ENCODE assay signal across 15 cellular contexts in genomic region chr4:187172340-187172761, GRCh38.
DNase-seq lines count a peak whose midpoint lies in the region; ATAC-seq and TF ChIP-seq lines count a peak whose summit lies in the region.
"Had no signal": no experiment of that assay in that cellular context is flagged by ENCODE, and none has a peak within 500 bp of the region (broad histone marks: within the 10 kb centered on the region; RNA-seq: fewer than 3 reads in every experiment).

No MANE protein-coding gene starts in this region.

- POLR2A ChIA-PET in OCI-LY7 (lab: Charles Lee) = no interaction called here

- DNase-seq in ELR (ENCODE audit: low read depth) (peak; percentile 82), SJSA1 (ENCODE audit: low read depth in 1 of 2, low spot score in 2 of 2) (peak; percentile 84 to 91), fibroblast of lung (ENCODE audit: low read depth in 2 of 2) (peak; percentile 73 to 80), stromal cell of bone marrow (ENCODE audit: low read depth) (peak; percentile 62), OCI-LY7 (ENCODE audit: low spot score) (no peak), right lobe of liver (no peak)
- DNase-seq in stimulated activated CD4-positive, alpha-beta T cell treated with anti-CD3 and anti-CD28 coated beads, Interleukin-4, amount 100 ng/mL, for 24 hours = no peak
- DNase-seq: activated CD4-positive, CD25-positive, alpha-beta regulatory T cell; activated T-cell treated with anti-CD3 and anti-CD28 coated beads, Interleukin-2, amount 50 U/mL, for 1 hour; amniotic stem cell; effector CD4-positive, alpha-beta T cell; KG1; NCI-H1930; nephron progenitor cell had no signal

- CTCF ChIA-PET in OCI-LY7 (lab: Charles Lee; ENCODE audit: unreplicated experiment) = no interaction called here

- no peak for ATAC-seq in right lobe of liver

- H3K4me1 ChIP-seq in SJSA1 (replicated peaks) (peaks cover 35% of the 10 kb centered on the region), fibroblast of lung (ENCODE audit: control insufficient read depth, extremely low read depth, insufficient read depth, low read length) (peaks cover 4% of the 10 kb centered on the region), OCI-LY7 (ENCODE audit: insufficient read depth, low read length, poor library complexity, severe bottlenecking) (no peaks in the 10 kb centered on the region), right lobe of liver (no peaks in the 10 kb centered on the region)

- H3K36me3 ChIP-seq in SJSA1 (no peaks in the 10 kb centered on the region), fibroblast of lung (ENCODE audit: control insufficient read depth, insufficient read depth, low read length) (no peaks in the 10 kb centered on the region), OCI-LY7 (ENCODE audit: insufficient read depth, low read length) (no peaks in the 10 kb centered on the region), right lobe of liver (no peaks in the 10 kb centered on the region)

- no TSS peak for BruUV-seq in OCI-LY7 (replicated peaks; lab: Mats Ljungman, UMichigan)

- H3K79me2 ChIP-seq in fibroblast of lung (ENCODE audit: control insufficient read depth, insufficient read depth, low read length) (no peaks in the 10 kb centered on the region), OCI-LY7 (ENCODE audit: insufficient read depth, low read depth, low read length) (no peaks in the 10 kb centered on the region)

- H3K4me3 ChIP-seq in SJSA1 (no peak overlapping the region), fibroblast of lung (replicated peaks in 1 of 4; ENCODE audit: control extremely low read depth in 1 of 4, insufficient read depth in 1 of 4, low read depth in 3 of 4, low read length in 4 of 4) (peak overlapping the region in 1 of 4 experiments; percentile 6), OCI-LY7 (ENCODE audit: low read depth, low read length, poor library complexity, severe bottlenecking) (no peak overlapping the region), right lobe of liver (no peak overlapping the region)
- H3K4me3 ChIP-seq: skin epidermis had no signal

- 47% methylated on average over 7 of the region's 7 CpGs for WGBS in right lobe of liver (ENCODE audit: insufficient coverage, low coverage, low lambda C conversion rate, missing lambda C conversion rate)

- H4K20me1 ChIP-seq in fibroblast of lung (ENCODE audit: control insufficient read depth, extremely low read depth, insufficient read depth, low read length) (no peaks in the 10 kb centered on the region), OCI-LY7 (ENCODE audit: insufficient read depth, low read length) (no peaks in the 10 kb centered on the region)

- H3K27me3 ChIP-seq in SJSA1 (replicated peaks) (no peaks in the 10 kb centered on the region), fibroblast of lung (ENCODE audit: control insufficient read depth, insufficient read depth, low read length) (no peaks in the 10 kb centered on the region), right lobe of liver (no peaks in the 10 kb centered on the region)

- no peak overlapping the region for H3K9ac ChIP-seq in fibroblast of lung (ENCODE audit: insufficient read depth, low read length)

- no peak overlapping the region for H2AFZ ChIP-seq in fibroblast of lung (ENCODE audit: low read length)
- H2AFZ ChIP-seq in OCI-LY7 (ENCODE audit: low read length) = no peak overlapping the region; the same call in 1 of the 2 replicates

- H3K9me3 ChIP-seq in SJSA1 (replicated peaks) (no peaks in the 10 kb centered on the region), fibroblast of lung (ENCODE audit: control insufficient read depth, insufficient read depth, low read depth, low read length) (no peaks in the 10 kb centered on the region), OCI-LY7 (ENCODE audit: low read length) (no peaks in the 10 kb centered on the region), right lobe of liver (no peaks in the 10 kb centered on the region)

- intact Hi-C loops in OCI-LY7 (cut with micrococcal nuclease; ENCODE audit: unreplicated experiment) (no loop called here), right lobe of liver (cut with DNase I) (no loop called here)

- TF ChIP-seq POLR2A in right lobe of liver (IDR thresholded peaks at IDR 0.05) = no peak

- TF ChIP-seq CTCF in fibroblast of lung (conservative IDR thresholded peaks at IDR 0.05 in 1 of 2, IDR thresholded peaks at IDR 0.05 in 1 of 2; ENCODE audit: low read depth in 1 of 2, low read length in 2 of 2) (no peak), OCI-LY7 (conservative IDR thresholded peaks at IDR 0.05; ENCODE audit: low read length) (no peak), right lobe of liver (IDR thresholded peaks at IDR 0.05) (no peak)

- peak overlapping the region; percentile 33 for H3K4me2 ChIP-seq in fibroblast of lung (ENCODE audit: extremely low read depth, insufficient read depth, low read length)
- no peak overlapping the region for H3K4me2 ChIP-seq in OCI-LY7 (ENCODE audit: low read length)

- peak overlapping the region; percentile 85 for H3K27ac ChIP-seq in SJSA1
- H3K27ac ChIP-seq in fibroblast of lung (ENCODE audit: insufficient read depth, low read length) = peak overlapping the region; percentile 23
- no peak overlapping the region for H3K27ac ChIP-seq in OCI-LY7 (ENCODE audit: low read depth, low read length, poor library complexity, severe bottlenecking)
- no peak overlapping the region for H3K27ac ChIP-seq in right lobe of liver

- H3K9me2 ChIP-seq in OCI-LY7 (ENCODE audit: insufficient read depth, low read length) = no peaks in the 10 kb centered on the region

Comparison
In these comparisons a context has a peak if more than half of its experiments do, and no peak if none do; other contexts are left out.
1. DNase-seq: peak in ELR (single experiment), SJSA1 (2 of 2), fibroblast of lung (2 of 2) and stromal cell of bone marrow (single experiment); none in stimulated activated CD4-positive, alpha-beta T cell treated with anti-CD3 and anti-CD28 coated beads, Interleukin-4, amount 100 ng/mL, for 24 hours (single experiment), OCI-LY7 (single experiment) and right lobe of liver (0 of 3).
2. H3K27ac ChIP-seq: peak in SJSA1 (single experiment) and fibroblast of lung (single experiment); none in OCI-LY7 (single experiment) and right lobe of liver (0 of 3).